Comparison of ENCODE assay signal across 16 cellular contexts in the genomic region with DNA sequence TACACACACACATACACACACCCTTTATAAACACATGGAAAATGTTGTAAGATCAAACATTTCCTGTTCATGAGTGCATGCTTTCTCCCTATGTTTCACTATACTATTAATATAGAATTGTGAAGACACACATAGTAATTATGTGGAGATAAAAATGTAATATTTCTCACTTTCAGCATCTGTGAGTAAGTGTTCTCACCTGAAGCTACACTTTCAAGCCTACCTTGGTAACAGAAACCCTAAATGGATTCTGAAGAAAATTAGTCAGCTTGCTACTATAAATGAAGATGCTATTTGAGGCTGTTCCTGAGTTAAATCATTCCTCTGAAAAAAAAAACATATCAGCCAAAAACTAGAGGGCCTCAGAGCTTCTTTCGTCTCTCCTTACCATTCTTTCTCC.
DNase-seq lines count a peak whose midpoint lies in the region; ATAC-seq and TF ChIP-seq lines count a peak whose summit lies in the region.
"Had no signal": no experiment of that assay in that cellular context is flagged by ENCODE, and none has a peak within 500 bp of the region (broad histone marks: within the 10 kb centered on the region; RNA-seq: fewer than 3 reads in every experiment).

No MANE protein-coding gene starts in this region.

- no peak overlapping the region for H3K4me3 ChIP-seq in dorsolateral prefrontal cortex
- H3K4me3 ChIP-seq: K562, Peyer's patch had no signal

- H3K27me3 Mint-ChIP-seq in activated naive CD4-positive, alpha-beta T cell treated with anti-CD3 and anti-CD28 coated beads for 36 hours (ENCODE audit: low read depth), result no peaks in the 10 kb centered on the region
- H3K27me3 Mint-ChIP-seq in activated T-helper 17 cell treated with anti-CD3 and anti-CD28 coated beads, Interleukin-2, amount 50 U/mL, for 72 hours, result no peaks in the 10 kb centered on the region

- H3K27me3 ChIP-seq in dorsolateral prefrontal cortex, result no peaks in the 10 kb centered on the region
- H3K27me3 ChIP-seq: BE2C, Peyer's patch had no signal

- peak; percentile 74 for ATAC-seq in activated T-helper 17 cell treated with anti-CD3 and anti-CD28 coated beads, Interleukin-2, amount 50 U/mL, for 72 hours (replicated peaks)
- no peak for ATAC-seq in GM19395 (IDR thresholded peaks at IDR 0.05; ENCODE audit: unreplicated experiment)
- ATAC-seq: K562 had no signal

- H3K36me3 Mint-ChIP-seq in activated naive CD4-positive, alpha-beta T cell treated with anti-CD3 and anti-CD28 coated beads for 36 hours (ENCODE audit: low read depth), result peaks cover 25% of the 10 kb centered on the region
- peaks cover 52% of the 10 kb centered on the region for H3K36me3 Mint-ChIP-seq in activated T-helper 17 cell treated with anti-CD3 and anti-CD28 coated beads, Interleukin-2, amount 50 U/mL, for 72 hours (ENCODE audit: low read depth)

- intact Hi-C loops in activated naive CD4-positive, alpha-beta T cell treated with anti-CD3 and anti-CD28 coated beads for 36 hours (cut with micrococcal nuclease), result loop anchor here (1.0 to 5.0 kb wide), 5 partner anchors 167 to 403 kb away; a partner anchor contains a TSS
- intact Hi-C loops in dorsolateral prefrontal cortex (cut with DNase I), result no loop called here

- CTCF ChIA-PET in activated naive CD4-positive, alpha-beta T cell treated with anti-CD3 and anti-CD28 coated beads for 36 hours (lab: Charles Lee), result interaction anchor here (0.5 to 2.1 kb wide), 6 partner anchors 9 to 272 kb away, joined by 3 to 7 read pairs (median 3); no protein-coding TSS in a partner anchor

- no peak for TF ChIP-seq CTCF in dorsolateral prefrontal cortex (IDR thresholded peaks at IDR 0.05 in 54 of 56, conservative IDR thresholded peaks at IDR 0.05 in 2 of 56; ENCODE audit: low read depth in 1 of 56, partially characterized antibody in 56 of 56)

- H3K4me1 Mint-ChIP-seq in activated naive CD4-positive, alpha-beta T cell treated with anti-CD3 and anti-CD28 coated beads for 36 hours (ENCODE audit: low read depth), result peaks cover 57% of the 10 kb centered on the region
- H3K4me1 Mint-ChIP-seq in activated T-helper 17 cell treated with anti-CD3 and anti-CD28 coated beads, Interleukin-2, amount 50 U/mL, for 72 hours, result peaks cover 24% of the 10 kb centered on the region

- peak overlapping the region in 49 of 59 donors; percentile 4 to 85 (median 55) for H3K27ac ChIP-seq in dorsolateral prefrontal cortex
- peak overlapping the region; percentile 59 for H3K27ac ChIP-seq in temporal lobe (ENCODE audit: low read depth, low read length)
- H3K27ac ChIP-seq: Peyer's patch had no signal

- peak overlapping the region; percentile 66 for H3K27ac Mint-ChIP-seq in activated naive CD4-positive, alpha-beta T cell treated with anti-CD3 and anti-CD28 coated beads for 36 hours
- H3K27ac Mint-ChIP-seq in activated T-helper 17 cell treated with anti-CD3 and anti-CD28 coated beads, Interleukin-2, amount 50 U/mL, for 72 hours, result peak overlapping the region; percentile 29
- H3K27ac Mint-ChIP-seq: HFFc6 had no signal

- no peak for DNase-seq in activated naive CD4-positive, alpha-beta T cell treated with anti-CD3 and anti-CD28 coated beads for 36 hours
- DNase-seq in activated naive CD4-positive, alpha-beta T cell treated with Interleukin-2 at 50 U/mL for 16 hours, result no peak
- DNase-seq in dorsolateral prefrontal cortex, result no peak
- no peak for DNase-seq in NCI-H524 (lab: John Stamatoyannopoulos, UW)
- DNase-seq: GF-D8, HFFc6, NCI-H187 treated with DMSO at 0.1 percent for 48 hours, NCI-H446 treated with DMSO at 0.1 percent for 48 hours, NCI-H774, Peyer's patch, Right ventricle myocardium superior had no signal

- no peaks in the 10 kb centered on the region for H3K9me3 Mint-ChIP-seq in activated naive CD4-positive, alpha-beta T cell treated with anti-CD3 and anti-CD28 coated beads for 36 hours
- no peaks in the 10 kb centered on the region for H3K9me3 Mint-ChIP-seq in activated T-helper 17 cell treated with anti-CD3 and anti-CD28 coated beads, Interleukin-2, amount 50 U/mL, for 72 hours
- H3K9me3 Mint-ChIP-seq: HFFc6 had no signal

- H3K4me3 Mint-ChIP-seq in activated naive CD4-positive, alpha-beta T cell treated with anti-CD3 and anti-CD28 coated beads for 36 hours, result no peak overlapping the region
- H3K4me3 Mint-ChIP-seq in activated T-helper 17 cell treated with anti-CD3 and anti-CD28 coated beads, Interleukin-2, amount 50 U/mL, for 72 hours, result peak overlapping the region; percentile 2
- H3K4me3 Mint-ChIP-seq: HFFc6 had no signal
